In the genomic region with DNA sequence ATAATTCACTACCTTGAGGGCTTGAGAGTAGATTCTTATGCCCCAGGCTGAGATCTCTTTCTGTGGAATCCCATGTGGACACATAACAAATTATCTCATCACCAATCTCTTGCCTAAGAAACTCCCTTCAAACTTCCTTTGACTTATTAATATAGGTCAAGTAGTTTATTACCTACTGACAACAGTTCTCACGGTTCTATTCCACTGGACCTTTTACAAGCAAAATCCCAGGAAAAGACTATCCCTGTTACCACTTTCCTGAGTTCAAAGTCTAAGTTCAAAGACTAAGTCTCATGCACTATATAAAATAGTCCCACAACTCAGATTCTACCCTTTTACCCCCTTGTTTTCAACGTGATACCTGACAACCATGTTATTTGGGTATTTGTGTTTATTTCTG, we compare ENCODE assay signal across 31 cellular contexts.
"Had no signal": no experiment of that assay in that cellular context is flagged by ENCODE, and none has a peak within 500 bp of the region (broad histone marks: within the 10 kb centered on the region; RNA-seq: fewer than 3 reads in every experiment).

No MANE protein-coding gene starts in this region.

- H3K36me3 ChIP-seq: adrenal gland, brain microvascular endothelial cell, breast epithelium had no signal

- H3K27me3 ChIP-seq: adrenal gland, body of pancreas, brain microvascular endothelial cell, breast epithelium had no signal

- DNase-seq: activated B cell treated with CpG ODN at 0.5 μM for 24 hours; activated CD4-positive, alpha-beta memory T cell treated with anti-CD3 and anti-CD28 coated beads for 36 hours; activated CD4-positive, alpha-beta T cell treated with anti-CD3 and anti-CD28 coated beads for 4 hours; activated CD4-positive, alpha-beta T cell treated with anti-CD3 and anti-CD28 coated beads, Interleukin-2, amount 10 ng/mL, durations not matched to agents 24 days and 14 days; activated CD4-positive, alpha-beta T cell treated with anti-CD3 and anti-CD28 coated beads, Interleukin-2, amount 50 U/mL, for 1 hour; activated CD4-positive, alpha-beta T cell treated with anti-CD3 and anti-CD28 coated beads, Interleukin-2, amount 50 U/mL, for 4 hours; activated CD4-positive, CD25-positive, alpha-beta regulatory T cell treated with anti-CD3 and anti-CD28 coated beads, Interleukin-2, amount 50 U/mL, for 72 hours; activated CD8-positive, alpha-beta memory T cell treated with anti-CD3 and anti-CD28 coated beads, Interleukin-2, amount 50 U/mL, for 4 hours; activated CD8-positive, alpha-beta T cell treated with anti-CD3 and anti-CD28 coated beads for 36 hours; activated effector memory CD4-positive, alpha-beta T cell treated with anti-CD3 and anti-CD28 coated beads, Interleukin-2, amount 50 U/mL, for 16 hours; activated gamma-delta T cell treated with Interleukin-2 at 50 U/mL for 16 hours; activated naive CD4-positive, alpha-beta T cell; activated naive CD4-positive, alpha-beta T cell treated with anti-CD3 and anti-CD28 coated beads for 36 hours; activated naive CD4-positive, alpha-beta T cell treated with anti-CD3 and anti-CD28 coated beads, Interleukin-2, amount 50 U/mL, for 16 hours; activated naive CD8-positive, alpha-beta T cell treated with anti-CD3 and anti-CD28 coated beads for 36 hours; activated T-cell treated with anti-CD3 and anti-CD28 coated beads for 4 hours; activated T-cell treated with anti-CD3 and anti-CD28 coated beads, Interleukin-2, amount 50 U/mL, for 1 hour; activated T-cell treated with anti-CD3 and anti-CD28 coated beads, Interleukin-2, amount 50 U/mL, for 4 hours; activated T-cell treated with anti-CD3 and anti-CD28 coated beads, Interleukin-2, amount 50 U/mL, for 72 hours; adrenal gland; amniotic stem cell; aorta; body of pancreas; brain microvascular endothelial cell; central memory CD4-positive, alpha-beta T cell; T-helper 1 cell; T-helper 2 cell; T-helper 9 cell had no signal

- H3K9me3 ChIP-seq: adrenal gland had no signal

- ATAC-seq: activated CD8-positive, alpha-beta T cell treated with anti-CD3 and anti-CD28 coated beads for 36 hours; activated naive CD4-positive, alpha-beta T cell treated with anti-CD3 and anti-CD28 coated beads, Interleukin-2, amount 50 U/mL, for 72 hours; activated T-cell treated with anti-CD3 and anti-CD28 coated beads, Interleukin-2, amount 50 U/mL, for 4 hours; activated T-cell treated with anti-CD3 and anti-CD28 coated beads, Interleukin-2, amount 50 U/mL, for 72 hours; activated T-helper 17 cell treated with anti-CD3 and anti-CD28 coated beads, Interleukin-2, amount 50 U/mL, for 72 hours; body of pancreas had no signal

- H3K4me1 ChIP-seq: adrenal gland, body of pancreas, breast epithelium had no signal

- H3K4me3 ChIP-seq: adrenal gland, body of pancreas, breast epithelium had no signal
